8 cellular contexts compared by ENCODE assay signal in the genomic region with DNA sequence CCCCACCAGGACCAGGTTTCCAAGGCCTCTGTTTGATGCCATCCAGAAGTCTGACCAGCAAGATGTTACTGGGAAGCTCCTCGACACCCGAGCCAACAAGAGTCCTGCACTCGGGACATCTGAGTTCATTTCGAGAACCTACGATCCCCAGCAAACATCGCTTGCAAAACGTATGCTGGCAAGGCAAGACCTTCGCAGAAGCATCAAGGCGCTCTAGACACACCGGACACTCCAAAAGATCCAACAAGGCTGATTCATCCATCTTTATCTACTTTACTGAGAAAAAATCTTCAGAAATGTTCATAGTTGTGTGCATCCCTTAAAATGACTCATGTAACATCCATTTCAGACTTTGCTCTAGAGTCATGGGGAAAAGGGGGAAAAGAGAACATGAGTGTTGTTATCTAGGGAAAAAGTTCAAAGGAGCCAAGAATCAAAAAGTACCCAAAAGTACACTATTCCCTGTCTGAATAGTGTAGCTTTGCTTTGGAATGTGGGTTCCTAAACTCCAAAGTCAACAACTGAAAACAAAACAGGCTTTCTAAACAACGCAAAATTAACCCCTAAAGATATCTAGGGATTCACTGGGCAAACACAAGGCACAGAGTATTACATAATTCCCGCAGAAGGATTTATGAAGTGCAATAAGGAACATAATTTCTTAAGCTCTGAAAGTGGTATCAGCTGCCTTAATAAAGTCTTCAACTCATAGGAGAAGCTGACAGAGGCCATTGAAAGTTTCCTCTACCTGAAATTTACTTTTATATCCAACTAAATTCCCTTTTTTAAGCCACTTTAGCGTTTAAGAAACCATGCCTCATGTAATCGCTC. TPM values are rescaled to one million over a fixed set of nuclear protein-coding genes. Genes with fewer than 3 reads are reported as not detected.
DNase-seq lines count a peak whose midpoint lies in the region; ATAC-seq and TF ChIP-seq lines count a peak whose summit lies in the region.

No MANE protein-coding gene starts in this region.

- H3K79me1 ChIP-seq in neuronal stem cell (ENCODE audit: low read depth, low read length): peaks cover 2% of the 10 kb centered on the region

- no peak overlapping the region for H2BK120ac ChIP-seq in neuronal stem cell (ENCODE audit: low read depth, low read length)

- H3K9ac ChIP-seq in neuronal stem cell (ENCODE audit: low read depth, low read length, poor library complexity): peak overlapping the region; percentile 37

- no peaks in the 10 kb centered on the region for H3K9me3 ChIP-seq in Panc1 (ENCODE audit: control insufficient read depth, insufficient read depth, low read depth, low read length)
- H3K9me3 ChIP-seq in neuronal stem cell (replicated peaks in 1 of 2; ENCODE audit: control insufficient read depth in 2 of 2, insufficient read depth in 1 of 2, low read depth in 1 of 2, low read length in 2 of 2): peaks cover 4 to 16% of the 10 kb centered on the region in 2 donors

- H3K4me1 ChIP-seq in Panc1 (ENCODE audit: control insufficient read depth, insufficient read depth, low read length) (peaks cover 24% of the 10 kb centered on the region), neuronal stem cell (ENCODE audit: control insufficient read depth in 2 of 2, insufficient read depth in 1 of 2, low read depth in 1 of 2, low read length in 2 of 2) (peaks cover 4 to 10% of the 10 kb centered on the region in 2 donors)

- peak overlapping the region; percentile 58 for H3K18ac ChIP-seq in neuronal stem cell (ENCODE audit: low read length)

- H2BK15ac ChIP-seq in neuronal stem cell (ENCODE audit: low read length): no peak overlapping the region

- TF ChIP-seq CTCF in GM06990 (IDR thresholded peaks at IDR 0.05; ENCODE audit: insufficient read depth, low read length, poor library complexity, severe bottlenecking) (no peak), Panc1 (IDR thresholded peaks at IDR 0.05) (no peak)

- H4K91ac ChIP-seq in neuronal stem cell (ENCODE audit: low read depth, low read length, poor library complexity): no peak overlapping the region

- H3K27me3 ChIP-seq in GM06990 (replicated peaks; ENCODE audit: control insufficient read depth, insufficient read depth, low read length) (no peaks in the 10 kb centered on the region), Panc1 (ENCODE audit: control insufficient read depth, insufficient read depth, low read length) (no peaks in the 10 kb centered on the region), neuronal stem cell (ENCODE audit: control insufficient read depth in 3 of 3, insufficient read depth in 3 of 3, low read depth in 1 of 3, low read length in 3 of 3) (no peaks in the 10 kb centered on the region)

- POLR2A ChIA-PET in Panc1 (lab: Charles Lee): interaction anchor here (0.7 kb wide), 1 partner anchor 68 kb away, joined by 3 read pairs; no protein-coding TSS in a partner anchor

- peaks cover 2% of the 10 kb centered on the region; the same call in 1 of the 2 replicates for H3K36me3 ChIP-seq in GM06990 (ENCODE audit: control insufficient read depth, insufficient read depth, low read length)
- H3K36me3 ChIP-seq in Panc1 (ENCODE audit: control insufficient read depth, insufficient read depth, low read length): peaks cover 3% of the 10 kb centered on the region
- peaks cover 6 to 42% of the 10 kb centered on the region in 2 donors for H3K36me3 ChIP-seq in neuronal stem cell (replicated peaks in 1 of 2; ENCODE audit: control insufficient read depth in 2 of 2, insufficient read depth in 2 of 2, low read length in 2 of 2)

- in situ Hi-C loops in Panc1 (cut with HindIII; ENCODE audit: low pct_unique_long_range_greater_than_20kb, low sequenced_read_pairs): no loop called here

- TSS peak; percentile 54 for BruUV-seq in Panc1 (replicated peaks; lab: Mats Ljungman, UMichigan)

- H2AK5ac ChIP-seq in neuronal stem cell (ENCODE audit: low read depth, low read length): peak overlapping the region; percentile 7

- peak; percentile 18; the same call in 1 of the 2 replicates for ATAC-seq in Panc1
- ATAC-seq in HG03432 (IDR thresholded peaks at IDR 0.05; ENCODE audit: unreplicated experiment): no peak
- no peak for ATAC-seq in HG03460 (IDR thresholded peaks at IDR 0.05; ENCODE audit: unreplicated experiment)

- H3K23ac ChIP-seq in neuronal stem cell (ENCODE audit: low read depth, low read length, poor library complexity): peak overlapping the region; percentile 35

- no CpG with 5 or more reads among the region's 14 CpGs for WGBS in neuronal stem cell (ENCODE audit: extremely low coverage in 2 of 2, insufficient read length in 2 of 2, insufficient replicate concordance in 1 of 2), 2 donors

- peak overlapping the region; percentile 64 for H3K14ac ChIP-seq in neuronal stem cell (ENCODE audit: low read length)

- H3K27ac ChIP-seq in Panc1 (ENCODE audit: low read length) (peak overlapping the region; percentile 70), epithelial cell of prostate (peak overlapping the region; percentile 85), neuronal stem cell (replicated peaks; ENCODE audit: low read length) (no peak overlapping the region)

- H3K4me2 ChIP-seq in neuronal stem cell (ENCODE audit: insufficient read depth, low read length, poor library complexity, severe bottlenecking): peak overlapping the region; percentile 68

- H3K4me3 ChIP-seq in GM06990 (replicated peaks; ENCODE audit: low read depth, low read length): peak overlapping the region; percentile 91
- peak overlapping the region; percentile 79 to 81 for H3K4me3 ChIP-seq in Panc1 (ENCODE audit: low read depth in 2 of 2, low read length in 2 of 2)
- peak overlapping the region; percentile 71 to 72 for H3K4me3 ChIP-seq in neuronal stem cell (ENCODE audit: low read length in 2 of 2)

- H2AFZ ChIP-seq in neuronal stem cell (ENCODE audit: low read length): no peak overlapping the region

- intact Hi-C loops in Panc1 (cut with micrococcal nuclease; ENCODE audit: unreplicated experiment): no loop called here

- H3K4ac ChIP-seq in neuronal stem cell (ENCODE audit: low read length): no peak overlapping the region

- CTCF ChIA-PET in Panc1 (lab: Charles Lee): interaction anchor here (0.6 kb wide), 1 partner anchor 96 kb away, joined by 3 read pairs; no protein-coding TSS in a partner anchor

- no peak overlapping the region for H2BK12ac ChIP-seq in neuronal stem cell (ENCODE audit: low read length)

- H4K8ac ChIP-seq in neuronal stem cell (ENCODE audit: low read depth, low read length): no peak overlapping the region

- DNase-seq in GM06990 (ENCODE audit: extremely low read depth, insufficient read length) (no peak), Panc1 (ENCODE audit: low read depth, low spot score) (no peak), epithelial cell of prostate (ENCODE audit: low read depth, low spot score) (no peak), neuronal stem cell (ENCODE audit: low spot score) (no peak), NCI-H774 (lab: John Stamatoyannopoulos, UW) (no peak)
- no peak for DNase-seq in stimulated activated CD4-positive, alpha-beta T cell treated with anti-CD3 and anti-CD28 coated beads, Interleukin-4, amount 100 ng/mL, for 24 hours

- peak overlapping the region; percentile 87 for H2BK5ac ChIP-seq in neuronal stem cell (ENCODE audit: low read length)

RNA-seq across cellular contexts. Expression of a gene that starts 1.6 kb away (rescaled TPM):
- 11.5 TPM for total RNA-seq in Panc1 (2021; ENCODE audit: unreplicated experiment)
- 5.8 TPM for polyA plus RNA-seq in Panc1 (2012; ENCODE audit: insufficient read length)
- polyA plus RNA-seq in neuronal stem cell (2013, experiment 1 of 2): 17.9 TPM
- 18.0 TPM for polyA plus RNA-seq in neuronal stem cell (2013, experiment 2 of 2)
